16 cellular contexts compared by ENCODE assay signal in genomic region chrX:95626748-95627147, GRCh38.
A peak's percentile ranks its signal among the peaks of the same experiment; 100 is the strongest.
DNase-seq lines count a peak whose midpoint lies in the region; ATAC-seq and TF ChIP-seq lines count a peak whose summit lies in the region.
"Had no signal": no experiment of that assay in that cellular context is flagged by ENCODE, and none has a peak within 500 bp of the region (broad histone marks: within the 10 kb centered on the region; RNA-seq: fewer than 3 reads in every experiment).

No MANE protein-coding gene starts in this region.

- no peak overlapping the region for H3K4me3 ChIP-seq in A673 (ENCODE audit: low read depth, low read length, poor library complexity, severe bottlenecking)
- H3K4me3 ChIP-seq in HEK293 (ENCODE audit: low read depth, low read length), result no peak overlapping the region
- H3K4me3 ChIP-seq: BLaER1 treated with 17β-estradiol and CSF1 and Interleukin-3, amounts not matched to agents 10 nM and 100 nM had no signal

- H3K27me3 ChIP-seq in A673 (replicated peaks; ENCODE audit: insufficient read depth, low read depth, low read length, poor library complexity), result no peaks in the 10 kb centered on the region

- DNase-seq in A673 (ENCODE audit: low spot score) (peak; percentile 0), nephron progenitor cell (no peak)
- no peak for DNase-seq in activated CD4-positive, alpha-beta T cell treated with anti-CD3 and anti-CD28 coated beads, Interleukin-2, amount 10 ng/mL, durations not matched to agents 24 days and 14 days
- DNase-seq: 8988T; AML-193; Caco-2; Calu3; CD4-positive, alpha-beta T cell; CD8-positive, alpha-beta T cell; DMS79 treated with DMSO at 0.1 percent for 48 hours; GF-D8 had no signal

- POLR2A ChIA-PET in A673 (lab: Charles Lee; ENCODE audit: low non-redundant PET) (no interaction called here), HEK293 (lab: Yijun Ruan, JAX) (no interaction called here)

- H3K4me1 ChIP-seq in A673 (ENCODE audit: insufficient read depth, low read length, poor library complexity, severe bottlenecking) (no peaks in the 10 kb centered on the region), HEK293 (ENCODE audit: control insufficient read depth, insufficient read depth, low read length) (no peaks in the 10 kb centered on the region)
- H3K4me1 ChIP-seq: BLaER1 treated with 17β-estradiol and CSF1 and Interleukin-3, amounts not matched to agents 10 nM and 100 nM; Caco-2 had no signal

- H3K9me3 ChIP-seq in A673 (ENCODE audit: low read depth, low read length, poor library complexity, severe bottlenecking), result peaks cover 14% of the 10 kb centered on the region
- H3K9me3 ChIP-seq in HEK293 (ENCODE audit: control insufficient read depth, insufficient read depth, low read depth, low read length), result peaks cover 2% of the 10 kb centered on the region
- H3K9me3 ChIP-seq: Caco-2 had no signal

- peaks cover 33% of the 10 kb centered on the region for H3K9me3 Mint-ChIP-seq in nephron progenitor cell
- peaks cover 4% of the 10 kb centered on the region for H3K9me3 Mint-ChIP-seq in activated CD4-positive, alpha-beta T cell treated with anti-CD3 and anti-CD28 coated beads, Interleukin-2, amount 10 ng/mL, durations not matched to agents 24 days and 14 days
- H3K9me3 Mint-ChIP-seq: CD4-positive, alpha-beta T cell; CD8-positive, alpha-beta T cell had no signal

- H3K36me3 ChIP-seq in A673 (ENCODE audit: insufficient read depth, low read length, poor library complexity, severe bottlenecking), result no peaks in the 10 kb centered on the region
- H3K36me3 ChIP-seq in HEK293 (ENCODE audit: control insufficient read depth in 2 of 2, insufficient read depth in 1 of 2, low read length in 2 of 2), result no peaks in the 10 kb centered on the region
- H3K36me3 ChIP-seq: BLaER1 treated with 17β-estradiol and CSF1 and Interleukin-3, amounts not matched to agents 10 nM and 100 nM had no signal

- peak overlapping the region; percentile 19 for H3K27ac Mint-ChIP-seq in nephron progenitor cell
- H3K27ac Mint-ChIP-seq in activated CD4-positive, alpha-beta T cell treated with anti-CD3 and anti-CD28 coated beads, Interleukin-2, amount 10 ng/mL, durations not matched to agents 24 days and 14 days, result no peak overlapping the region
- H3K27ac Mint-ChIP-seq: B cell; CD4-positive, alpha-beta T cell; CD8-positive, alpha-beta T cell had no signal

- H3K27me3 Mint-ChIP-seq in nephron progenitor cell (ENCODE audit: low read depth, poor library complexity), result no peaks in the 10 kb centered on the region
- H3K27me3 Mint-ChIP-seq in activated CD4-positive, alpha-beta T cell treated with anti-CD3 and anti-CD28 coated beads, Interleukin-2, amount 10 ng/mL, durations not matched to agents 24 days and 14 days, result no peaks in the 10 kb centered on the region
- H3K27me3 Mint-ChIP-seq: B cell; CD4-positive, alpha-beta T cell had no signal

- CTCF ChIA-PET in A673 (lab: Charles Lee) (no interaction called here), HEK293 (lab: Yijun Ruan, JAX) (no interaction called here)

- intact Hi-C loops in A673 (cut with micrococcal nuclease; ENCODE audit: unreplicated experiment), result no loop called here
- intact Hi-C loops in activated CD4-positive, alpha-beta T cell treated with anti-CD3 and anti-CD28 coated beads, Interleukin-2, amount 10 ng/mL, durations not matched to agents 24 days and 14 days (cut with micrococcal nuclease), result no loop called here

- no peaks in the 10 kb centered on the region for H3K4me1 Mint-ChIP-seq in nephron progenitor cell
- H3K4me1 Mint-ChIP-seq in activated CD4-positive, alpha-beta T cell treated with anti-CD3 and anti-CD28 coated beads, Interleukin-2, amount 10 ng/mL, durations not matched to agents 24 days and 14 days, result no peaks in the 10 kb centered on the region
- H3K4me1 Mint-ChIP-seq: B cell had no signal

- no peak for ATAC-seq in GM18909 (IDR thresholded peaks at IDR 0.05; ENCODE audit: poor library complexity, unreplicated experiment)
- ATAC-seq: CD8-positive, alpha-beta T cell had no signal

- TF ChIP-seq CTCF in A673 (conservative IDR thresholded peaks at IDR 0.05; ENCODE audit: low read depth, low read length) (no peak), HEK293 (tag by site-specific recombination; IDR thresholded peaks at IDR 0.05) (no peak), nephron progenitor cell (IDR thresholded peaks at IDR 0.05) (no peak)

- H3K27ac ChIP-seq in A673 (ENCODE audit: low read depth, low read length, poor library complexity, severe bottlenecking) (no peak overlapping the region), HEK293 (ENCODE audit: extremely low read depth, low read depth, low read length) (no peak overlapping the region)
- H3K27ac ChIP-seq: BLaER1 treated with 17β-estradiol and CSF1 and Interleukin-3, amounts not matched to agents 10 nM and 100 nM; C4-2B had no signal

- no peak overlapping the region for H3K4me3 Mint-ChIP-seq in nephron progenitor cell
- H3K4me3 Mint-ChIP-seq in activated CD4-positive, alpha-beta T cell treated with anti-CD3 and anti-CD28 coated beads, Interleukin-2, amount 10 ng/mL, durations not matched to agents 24 days and 14 days, result no peak overlapping the region
- H3K4me3 Mint-ChIP-seq: B cell; CD4-positive, alpha-beta T cell; CD8-positive, alpha-beta T cell had no signal

- no peaks in the 10 kb centered on the region for H3K36me3 Mint-ChIP-seq in nephron progenitor cell (ENCODE audit: low read depth)
- H3K36me3 Mint-ChIP-seq in activated CD4-positive, alpha-beta T cell treated with anti-CD3 and anti-CD28 coated beads, Interleukin-2, amount 10 ng/mL, durations not matched to agents 24 days and 14 days (ENCODE audit: low read depth), result no peaks in the 10 kb centered on the region
- H3K36me3 Mint-ChIP-seq: CD8-positive, alpha-beta T cell had no signal

- BruUV-seq in A673 (replicated peaks; lab: Mats Ljungman, UMichigan), result no TSS peak

TF ChIP-seq in HEK293, 187 proteins besides CTCF, POLR2A, EP300 and RAD21:
- TF ChIP-seq ATF2 (tag by site-specific recombination; IDR thresholded peaks at IDR 0.05; ENCODE audit: low read depth) (peak; percentile 59), ELK4 (IDR thresholded peaks at IDR 0.05; ENCODE audit: borderline replicate concordance, low read depth, low read length) (no peak), MEIS1 (CRISPR knock-in tag; IDR thresholded peaks at IDR 0.05; ENCODE audit: borderline replicate concordance) (no peak)
TF ChIP-seq in HEK293: peak in this region for 1.
